In genomic region chrX:35800479-35800878, GRCh38 we compare ENCODE assay signal across 33 cellular contexts. TPM values are rescaled to one million over a fixed set of nuclear protein-coding genes. Genes with fewer than 3 reads are reported as not detected.
"Had no signal": no experiment of that assay in that cellular context is flagged by ENCODE, and none has a peak within 500 bp of the region (broad histone marks: within the 10 kb centered on the region; RNA-seq: fewer than 3 reads in every experiment).

No MANE protein-coding gene starts in this region.

- H3K4me3 ChIP-seq: ascending aorta, cardiac muscle cell, MG63, SJCRH30, SK-N-MC had no signal

- DNase-seq: activated CD4-positive, alpha-beta T cell treated with anti-CD3 and anti-CD28 coated beads, Interleukin-2, amount 10 ng/mL, durations not matched to agents 24 days and 14 days; activated CD4-positive, alpha-beta T cell treated with anti-CD3 and anti-CD28 coated beads, Interleukin-2, amount 50 U/mL, for 4 hours; activated CD8-positive, alpha-beta T cell treated with anti-CD3 and anti-CD28 coated beads for 36 hours; activated gamma-delta T cell; activated naive CD4-positive, alpha-beta T cell treated with Interleukin-2 at 50 U/mL for 16 hours; activated naive CD8-positive, alpha-beta T cell treated with anti-CD3 and anti-CD28 coated beads, Interleukin-2, amount 10 ng/mL, durations not matched to agents 7 days and 5 days; activated T-cell treated with anti-CD3 and anti-CD28 coated beads, Interleukin-2, amount 50 U/mL, for 24 hours; amygdala; Kasumi-1; KG1; MG63; NCI-H1048; NCI-H1105 treated with DMSO at 0.1 percent for 48 hours; NCI-H1436; NCI-H1694; NCI-H1930; NCI-H2081 treated with DMSO at 0.1 percent for 48 hours; NCI-H226; NCI-H524 treated with DMSO at 0.1 percent for 48 hours; NK-92 treated with Interleukin-12 subunit alpha and Interleukin-12 subunit beta, amount 100 ng/mL, for 24 hours; SHP77; SJCRH30; T1000 had no signal

- H3K36me3 ChIP-seq: ascending aorta, cardiac muscle cell, MG63, SJCRH30 had no signal

- H3K4me1 ChIP-seq: ascending aorta, SJCRH30 had no signal

- ATAC-seq: activated CD8-positive, alpha-beta T cell treated with anti-CD3 and anti-CD28 coated beads for 36 hours had no signal

- H3K27ac ChIP-seq: ascending aorta, cardiac muscle cell, SJCRH30, SK-N-MC had no signal

- H3K27me3 ChIP-seq: ascending aorta, cardiac muscle cell, MG63, SJCRH30 had no signal

- H3K9me3 ChIP-seq: ascending aorta, MG63, SJCRH30 had no signal

RNA-seq across cellular contexts. Expression of gene MAGEB16, which starts 2.3 kb away (rescaled TPM):
- total RNA-seq: activated CD4-positive, alpha-beta T cell treated with anti-CD3 and anti-CD28 coated beads, Interleukin-2, amount 10 ng/mL, durations not matched to agents 24 days and 14 days; activated CD8-positive, alpha-beta memory T cell treated with anti-CD3 and anti-CD28 coated beads for 36 hours; activated CD8-positive, alpha-beta T cell treated with anti-CD3 and anti-CD28 coated beads for 36 hours; activated naive CD8-positive, alpha-beta T cell treated with anti-CD3 and anti-CD28 coated beads, Interleukin-2, amount 10 ng/mL, durations not matched to agents 7 days and 5 days; activated T-helper 2 cell treated with anti-CD3 and anti-CD28 coated beads, Interferon-gamma antibody, Interleukin-2, Interleukin-4, amounts not matched to agents 10 μg/mL and 5 μg/mL and 100 μg/mL, durations not matched to agents 14 hours and 24 hours and 36 hours; ascending aorta; cardiac muscle cell; chondrocyte; NCI-H460; RPMI7951; SJCRH30; T-helper 1 cell treated with Interleukin-12 subunit alpha and Interleukin-12 subunit beta and Interleukin-4 antibody, amounts not matched to agents 30 ng/mL and 1 ng/mL, for 36 hours; T-helper 2 cell treated with Interferon-gamma antibody and Interleukin-4, amounts not matched to agents 100 ng/mL and 5 ng/mL, for 36 hours had no signal
